ENCODE assay signal across 8 cellular contexts in the genomic region with DNA sequence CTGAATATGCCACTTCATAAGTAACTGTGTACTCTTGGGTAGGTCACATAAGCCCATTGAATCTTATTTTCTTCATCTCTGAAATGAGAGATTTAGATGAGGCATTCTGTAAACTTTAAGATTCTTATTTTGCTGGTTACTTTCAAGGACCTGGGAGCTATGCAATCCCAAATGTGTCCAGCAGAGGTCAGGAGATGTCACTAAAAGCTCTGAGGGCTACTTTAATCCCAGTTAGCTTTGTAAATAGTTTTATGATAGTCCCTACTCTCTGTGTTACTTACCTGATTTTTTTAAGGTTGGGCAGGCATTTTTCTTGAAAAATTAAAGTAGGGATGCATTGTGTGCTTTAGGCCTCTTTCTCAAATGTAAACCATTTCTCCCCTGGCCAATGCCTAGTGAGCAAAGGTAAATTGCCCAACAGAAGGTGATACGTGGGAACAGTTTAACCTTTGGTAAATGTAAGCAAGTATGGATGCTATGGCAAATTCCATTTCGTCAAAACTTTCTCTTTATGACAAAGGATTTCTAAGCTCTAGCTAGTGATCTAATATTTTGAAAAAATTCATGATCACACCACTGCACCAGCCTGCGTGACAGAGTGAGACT. TPM values are rescaled to one million over a fixed set of nuclear protein-coding genes. Genes with fewer than 3 reads are reported as not detected.
DNase-seq lines count a peak whose midpoint lies in the region; ATAC-seq and TF ChIP-seq lines count a peak whose summit lies in the region.

No MANE protein-coding gene starts in this region.

- in situ Hi-C loops in ACHN (cut with HindIII; ENCODE audit: low pct_ligation_motif_present, low pct_unique_long_range_greater_than_20kb, low sequenced_read_pairs): loop anchor here (25.0 kb wide), 1 partner anchor 100 kb away; no protein-coding TSS in a partner anchor

- no peak overlapping the region for H3K27ac ChIP-seq in left lung

- H3K4me3 ChIP-seq in left lung: no peak overlapping the region

- peak; percentile 94 to 97 for TF ChIP-seq CTCF in left lung (IDR thresholded peaks at IDR 0.05)

- intact Hi-C loops in left lung (cut with DNase I): loop anchor here (5.0 to 10.0 kb wide), 2 partner anchors 98 to 365 kb away; no protein-coding TSS in a partner anchor

- peaks cover 4 to 68% of the 10 kb centered on the region in 2 donors for H3K4me1 ChIP-seq in left lung

- no peaks in the 10 kb centered on the region for H3K27me3 ChIP-seq in left lung

- ATAC-seq in left lung: peak; percentile 88

- H3K36me3 ChIP-seq in left lung: no peaks in the 10 kb centered on the region

- DNase-seq in ACHN (peak; percentile 73), GM19238 (ENCODE audit: insufficient read length, low spot score) (peak; percentile 26), NCI-H345 treated with DMSO at 0.1 percent for 48 hours (lab: John Stamatoyannopoulos, UW; ENCODE audit: unreplicated experiment) (peak; percentile 23), cerebellar cortex (ENCODE audit: low spot score) (peak; percentile 79), left lung (no peak), GDM1 (lab: John Stamatoyannopoulos, UW) (no peak)
- DNase-seq in activated CD4-positive, CD25-positive, alpha-beta regulatory T cell treated with anti-CD3 and anti-CD28 coated beads, Interleukin-2, amount 50 U/mL, for 72 hours: peak; percentile 79
- DNase-seq in stimulated activated CD4-positive, alpha-beta T cell treated with anti-CD3 and anti-CD28 coated beads, TNF-alpha, amount 100 ng/mL, for 24 hours (ENCODE audit: low read depth in 3 of 3): peak; percentile 40 to 67 (median 60)

- H3K9me3 ChIP-seq in left lung: no peaks in the 10 kb centered on the region

RNA-seq across cellular contexts. Expression of a gene that starts 57.1 kb away (rescaled TPM):
- total RNA-seq in left lung: 100 to 1,000 TPM; 264 to 294 TPM

Comparison
In these comparisons a context has a peak if more than half of its experiments do, and no peak if none do; other contexts are left out.
1. DNase-seq: peak in ACHN (single experiment), GM19238 (single experiment), NCI-H345 treated with DMSO at 0.1 percent for 48 hours (single experiment), activated CD4-positive, CD25-positive, alpha-beta regulatory T cell treated with anti-CD3 and anti-CD28 coated beads, Interleukin-2, amount 50 U/mL, for 72 hours (single experiment), cerebellar cortex (single experiment) and stimulated activated CD4-positive, alpha-beta T cell treated with anti-CD3 and anti-CD28 coated beads, TNF-alpha, amount 100 ng/mL, for 24 hours (3 of 3); none in left lung (0 of 2) and GDM1 (single experiment).